ENCODE assay signal across 9 cellular contexts in the genomic region with DNA sequence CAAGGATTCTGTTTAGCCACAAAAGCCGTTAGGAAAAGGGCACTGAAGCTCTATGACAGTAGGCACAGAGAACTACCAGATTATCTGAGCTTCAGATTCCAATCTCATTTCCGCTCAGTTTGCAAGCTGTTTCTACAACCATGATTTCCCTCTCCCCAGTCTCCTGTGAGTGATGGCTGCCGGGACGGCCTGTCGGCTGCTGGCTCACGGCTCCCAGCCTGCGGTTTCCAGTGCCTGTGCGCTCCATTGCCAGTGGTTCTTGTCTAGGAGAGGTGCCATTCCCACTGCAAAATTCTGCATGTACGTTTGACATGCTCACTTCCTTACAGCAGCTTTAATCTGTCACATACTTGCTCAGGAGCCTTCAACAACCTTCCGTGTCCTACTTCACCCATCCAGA.
"Had no signal": no experiment of that assay in that cellular context is flagged by ENCODE, and none has a peak within 500 bp of the region (broad histone marks: within the 10 kb centered on the region; RNA-seq: fewer than 3 reads in every experiment).

No MANE protein-coding gene starts in this region.

- H3K27ac Mint-ChIP-seq: IgD-negative memory B cell had no signal

- H3K27me3 Mint-ChIP-seq: IgD-negative memory B cell had no signal

- H3K4me2 ChIP-seq: KMS-11 had no signal

- H3K36me3 Mint-ChIP-seq: IgD-negative memory B cell had no signal

- H3K4me3 ChIP-seq: K562 had no signal

- FAIRE-seq: HepG2, HTR-8/SVneo, K562 had no signal

- H3K9ac ChIP-seq: KMS-11 had no signal

- H3K4me1 Mint-ChIP-seq: IgD-negative memory B cell had no signal

- H3K27ac ChIP-seq: HL-60, KMS-11 had no signal

- DNase-seq: IMR-90, KBM-7, KG1 had no signal

- H3K4me3 Mint-ChIP-seq: IgD-negative memory B cell had no signal
